9 cellular contexts compared by ENCODE assay signal in genomic region chr2:161946489-161947107, GRCh38.
A peak's percentile ranks its signal among the peaks of the same experiment; 100 is the strongest.
DNase-seq lines count a peak whose midpoint lies in the region; ATAC-seq and TF ChIP-seq lines count a peak whose summit lies in the region.
"Had no signal": no experiment of that assay in that cellular context is flagged by ENCODE, and none has a peak within 500 bp of the region (broad histone marks: within the 10 kb centered on the region; RNA-seq: fewer than 3 reads in every experiment).

No MANE protein-coding gene starts in this region.

- no peaks in the 10 kb centered on the region for H3K36me3 Mint-ChIP-seq in neural crest cell (ENCODE audit: low read depth)

- CTCF ChIA-PET in AG04450 (lab: Charles Lee): interaction anchor here (0.6 to 3.9 kb wide), 29 partner anchors 9 to 722 kb away, joined by 3 to 91 read pairs (median 4); no protein-coding TSS in a partner anchor

- no peaks in the 10 kb centered on the region for H3K4me1 Mint-ChIP-seq in neural crest cell

- no peak for ATAC-seq in GM19452 (IDR thresholded peaks at IDR 0.05; ENCODE audit: unreplicated experiment)

- DNase-seq in AG04450 (ENCODE audit: low read depth, low spot score) (no peak), GM10266 (ENCODE audit: extremely low spot score) (no peak), NCI-H526 treated with DMSO at 0.1 percent for 48 hours (lab: John Stamatoyannopoulos, UW) (peak; percentile 4), colonic mucosa (peak; percentile 40), neural crest cell (ENCODE audit: low read depth, low spot score) (peak; percentile 4), GOT3 (lab: John Stamatoyannopoulos, UW) (no peak)
- DNase-seq in activated CD4-positive, CD25-positive, alpha-beta regulatory T cell treated with anti-CD3 and anti-CD28 coated beads, Interleukin-2, amount 50 U/mL, for 72 hours: no peak

- H3K27me3 ChIP-seq in AG04450 (ENCODE audit: control insufficient read depth, insufficient read depth, low read length): no peaks in the 10 kb centered on the region
- no peaks in the 10 kb centered on the region for H3K27me3 ChIP-seq in colonic mucosa

- H3K36me3 ChIP-seq in colonic mucosa: no peaks in the 10 kb centered on the region

- TF ChIP-seq CTCF in AG04450 (IDR thresholded peaks at IDR 0.05; ENCODE audit: low read depth, low read length) (peak; percentile 61), GM10266 (IDR thresholded peaks at IDR 0.05; ENCODE audit: control insufficient read depth, insufficient read depth, low read depth, missing control alignments) (peak; percentile 45), colonic mucosa (IDR thresholded peaks at IDR 0.05) (peak; percentile 52), neural crest cell (conservative IDR thresholded peaks at IDR 0.05) (peak; percentile 80)

- H3K9me3 ChIP-seq in AG04450 (ENCODE audit: control insufficient read depth, insufficient read depth, low read length): no peaks in the 10 kb centered on the region
- no peaks in the 10 kb centered on the region for H3K9me3 ChIP-seq in colonic mucosa

- H3K4me1 ChIP-seq in colonic mucosa: no peaks in the 10 kb centered on the region

- H3K4me3 ChIP-seq in AG04450 (ENCODE audit: low read depth, low read length) (no peak overlapping the region), colonic mucosa (no peak overlapping the region)

- no peak overlapping the region for H3K4me3 Mint-ChIP-seq in neural crest cell

- H3K27ac Mint-ChIP-seq in neural crest cell (ENCODE audit: unreplicated experiment): no peak overlapping the region

- intact Hi-C loops in colonic mucosa (cut with DNase I): loop anchor here (2.0 kb wide), 1 partner anchor 360 kb away; no protein-coding TSS in a partner anchor

- H3K27me3 Mint-ChIP-seq in neural crest cell (ENCODE audit: low read depth): peaks cover 34% of the 10 kb centered on the region

- no peak overlapping the region for H3K9ac ChIP-seq in colonic mucosa (ENCODE audit: low read depth in 2 of 2, low read length in 2 of 2)

- no peaks in the 10 kb centered on the region for H3K9me3 Mint-ChIP-seq in neural crest cell

- H3K27ac ChIP-seq in AG04450 (ENCODE audit: low read depth, low read length): no peak overlapping the region
- no peak overlapping the region for H3K27ac ChIP-seq in colonic mucosa
- H3K27ac ChIP-seq: HL-60 had no signal

- POLR2A ChIA-PET in AG04450 (lab: Yijun Ruan, JAX): no interaction called here

Comparison
In these comparisons a context has a peak if more than half of its experiments do, and no peak if none do; other contexts are left out.
1. DNase-seq: peak in NCI-H526 treated with DMSO at 0.1 percent for 48 hours (single experiment), colonic mucosa (single experiment) and neural crest cell (single experiment); none in AG04450 (single experiment), GM10266 (single experiment), activated CD4-positive, CD25-positive, alpha-beta regulatory T cell treated with anti-CD3 and anti-CD28 coated beads, Interleukin-2, amount 50 U/mL, for 72 hours (single experiment) and GOT3 (single experiment).
2. Peak in every context shown above with its lines, with median percentiles within 50 percentile points of each other: CTCF ChIP-seq.